Comparison of ENCODE assay signal across 1 cellular context in genomic region chr9:93099551-93100264, GRCh38.
TF ChIP-seq lines count a peak whose summit lies in the region.

No MANE protein-coding gene starts in this region.

TF ChIP-seq in endothelial cell of umbilical vein, 7 proteins besides CTCF, POLR2A, EP300 and RAD21 (continued from another document):
- TF ChIP-seq MAX (IDR thresholded peaks at IDR 0.05; ENCODE audit: insufficient read depth, insufficient read length) (no peak), JUN (IDR thresholded peaks at IDR 0.05; ENCODE audit: borderline replicate concordance, insufficient read depth, insufficient read length, low read depth) (no peak)
TF ChIP-seq in endothelial cell of umbilical vein: peak in this region for 0.
